ENCODE assay signal across 11 cellular contexts in the genomic region with DNA sequence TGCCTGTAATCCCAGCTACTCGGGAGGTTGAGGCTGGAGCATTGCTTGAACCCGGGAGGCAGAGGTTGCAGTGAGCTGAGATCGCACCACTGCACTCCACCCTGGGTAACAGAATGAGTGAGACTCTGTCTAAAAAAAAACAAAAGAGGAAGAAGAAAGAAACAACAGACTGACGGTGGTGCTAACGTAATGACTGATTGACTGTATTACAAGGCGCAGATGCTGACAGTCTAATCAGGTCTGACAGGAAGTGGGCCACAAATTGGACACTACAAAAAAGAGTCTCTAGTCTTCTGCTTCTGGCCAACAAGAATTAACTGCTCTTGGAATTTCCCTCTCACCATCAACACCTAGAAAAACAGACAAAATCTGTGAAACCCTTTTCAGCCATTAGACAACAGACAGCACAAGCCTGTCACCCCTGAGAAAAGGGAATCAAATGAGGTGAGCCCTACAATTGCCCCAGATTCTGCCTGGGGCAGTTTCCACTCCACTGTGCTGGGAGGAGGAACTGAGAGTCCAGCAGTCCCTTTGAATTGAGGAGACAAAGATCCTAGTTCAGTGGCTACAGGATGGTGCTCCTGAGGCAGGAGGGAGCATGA. TPM values are rescaled to one million over a fixed set of nuclear protein-coding genes. Genes with fewer than 3 reads are reported as not detected.
DNase-seq lines count a peak whose midpoint lies in the region; ATAC-seq and TF ChIP-seq lines count a peak whose summit lies in the region.
"Had no signal": no experiment of that assay in that cellular context is flagged by ENCODE, and none has a peak within 500 bp of the region (broad histone marks: within the 10 kb centered on the region; RNA-seq: fewer than 3 reads in every experiment).

No MANE protein-coding gene starts in this region.

- H3K4me3 ChIP-seq in WERI-Rb-1 (ENCODE audit: low read depth, low read length) (no peak overlapping the region), MG63 (no peak overlapping the region)

- H3K36me3 ChIP-seq in WERI-Rb-1 (no peaks in the 10 kb centered on the region), MG63 (no peaks in the 10 kb centered on the region; the same call in 1 of the 2 replicates)

- intact Hi-C loops in activated T-helper 2 cell treated with anti-CD3 and anti-CD28 coated beads, Interferon-gamma antibody, Interleukin-2, Interleukin-4, amounts not matched to agents 10 μg/mL and 5 μg/mL and 100 μg/mL, durations not matched to agents 14 hours and 24 hours and 36 hours (cut with micrococcal nuclease) = no loop called here

- peak overlapping the region; percentile 34 for H3K27ac Mint-ChIP-seq in activated naive CD8-positive, alpha-beta T cell
- H3K27ac Mint-ChIP-seq in activated T-helper 2 cell treated with anti-CD3 and anti-CD28 coated beads, Interferon-gamma antibody, Interleukin-2, Interleukin-4, amounts not matched to agents 10 μg/mL and 5 μg/mL and 100 μg/mL, durations not matched to agents 14 hours and 24 hours and 36 hours = no peak overlapping the region

- H3K4me1 Mint-ChIP-seq in activated naive CD8-positive, alpha-beta T cell (ENCODE audit: low read depth) = peaks cover 25% of the 10 kb centered on the region
- H3K4me1 Mint-ChIP-seq in activated T-helper 2 cell treated with anti-CD3 and anti-CD28 coated beads, Interferon-gamma antibody, Interleukin-2, Interleukin-4, amounts not matched to agents 10 μg/mL and 5 μg/mL and 100 μg/mL, durations not matched to agents 14 hours and 24 hours and 36 hours (ENCODE audit: low read depth) = peaks cover 20% of the 10 kb centered on the region

- H3K27me3 Mint-ChIP-seq in activated naive CD8-positive, alpha-beta T cell = no peaks in the 10 kb centered on the region
- H3K27me3 Mint-ChIP-seq in activated T-helper 2 cell treated with anti-CD3 and anti-CD28 coated beads, Interferon-gamma antibody, Interleukin-2, Interleukin-4, amounts not matched to agents 10 μg/mL and 5 μg/mL and 100 μg/mL, durations not matched to agents 14 hours and 24 hours and 36 hours (ENCODE audit: low read depth) = peaks cover 8% of the 10 kb centered on the region

- H3K4me3 Mint-ChIP-seq in activated naive CD8-positive, alpha-beta T cell = no peak overlapping the region
- no peak overlapping the region for H3K4me3 Mint-ChIP-seq in activated T-helper 2 cell treated with anti-CD3 and anti-CD28 coated beads, Interferon-gamma antibody, Interleukin-2, Interleukin-4, amounts not matched to agents 10 μg/mL and 5 μg/mL and 100 μg/mL, durations not matched to agents 14 hours and 24 hours and 36 hours (ENCODE audit: low read depth)
- H3K4me3 Mint-ChIP-seq: natural killer cell treated with Interleukin-12 subunit alpha and Interleukin-12 subunit beta and Interleukin-15 and Interleukin-18, amount 100 ng/mL, for 72 hours had no signal

- no peak for TF ChIP-seq CTCF in WERI-Rb-1 (IDR thresholded peaks at IDR 0.05; ENCODE audit: low read depth, low read length)

- H3K9me3 ChIP-seq in WERI-Rb-1 (ENCODE audit: severe bottlenecking) (peaks cover 7% of the 10 kb centered on the region), MG63 (0 out of 2 replicates have a peak, but pooled peaks cover 3% of the 10 kb centered on the region)

- peaks cover 14% of the 10 kb centered on the region for H3K36me3 Mint-ChIP-seq in activated naive CD8-positive, alpha-beta T cell
- no peaks in the 10 kb centered on the region for H3K36me3 Mint-ChIP-seq in activated T-helper 2 cell treated with anti-CD3 and anti-CD28 coated beads, Interferon-gamma antibody, Interleukin-2, Interleukin-4, amounts not matched to agents 10 μg/mL and 5 μg/mL and 100 μg/mL, durations not matched to agents 14 hours and 24 hours and 36 hours (ENCODE audit: low read depth)
- H3K36me3 Mint-ChIP-seq: natural killer cell treated with Interleukin-12 subunit alpha and Interleukin-12 subunit beta and Interleukin-15 and Interleukin-18, amount 100 ng/mL, for 72 hours had no signal

- no peak overlapping the region for H3K27ac ChIP-seq in WERI-Rb-1

- H3K27me3 ChIP-seq in WERI-Rb-1 (ENCODE audit: insufficient read depth, low read depth, severe bottlenecking) = no peaks in the 10 kb centered on the region
- H3K27me3 ChIP-seq in MG63 = no peaks in the 10 kb centered on the region

- DNase-seq in iPS-NIHi11 (ENCODE audit: low spot score) (no peak), WERI-Rb-1 (no peak), MG63 (no peak)
- no peak for DNase-seq in activated T-helper 2 cell treated with anti-CD3 and anti-CD28 coated beads, Interferon-gamma antibody, Interleukin-2, Interleukin-4, amounts not matched to agents 10 μg/mL and 5 μg/mL and 100 μg/mL, durations not matched to agents 14 hours and 24 hours and 36 hours (ENCODE audit: low spot score)
- DNase-seq: caudate nucleus, NCI-H748 treated with DMSO at 0.1 percent for 48 hours had no signal

- ATAC-seq in GM18502 (IDR thresholded peaks at IDR 0.05; ENCODE audit: poor library complexity, unreplicated experiment) (peak; percentile 72), GM21423 (IDR thresholded peaks at IDR 0.05; ENCODE audit: unreplicated experiment) (peak; percentile 79), HG03442 (IDR thresholded peaks at IDR 0.05; ENCODE audit: unreplicated experiment) (peak; percentile 55)

- H3K9me3 Mint-ChIP-seq in activated naive CD8-positive, alpha-beta T cell (ENCODE audit: low read depth) = no peaks in the 10 kb centered on the region
- no peaks in the 10 kb centered on the region for H3K9me3 Mint-ChIP-seq in activated T-helper 2 cell treated with anti-CD3 and anti-CD28 coated beads, Interferon-gamma antibody, Interleukin-2, Interleukin-4, amounts not matched to agents 10 μg/mL and 5 μg/mL and 100 μg/mL, durations not matched to agents 14 hours and 24 hours and 36 hours
- H3K9me3 Mint-ChIP-seq: natural killer cell treated with Interleukin-12 subunit alpha and Interleukin-12 subunit beta and Interleukin-15 and Interleukin-18, amount 100 ng/mL, for 72 hours had no signal

RNA-seq across cellular contexts. Expression of a gene that starts 43.2 kb away (rescaled TPM):
- 1.5 and 1.7 TPM in 2 replicates for total RNA-seq in activated T-helper 2 cell treated with anti-CD3 and anti-CD28 coated beads, Interferon-gamma antibody, Interleukin-2, Interleukin-4, amounts not matched to agents 10 μg/mL and 5 μg/mL and 100 μg/mL, durations not matched to agents 14 hours and 24 hours and 36 hours
- total RNA-seq in MG63 (2014; rRNA removed; shearing (Covaris generic); ENCODE audit: low replicate concordance) = 2.6 and 5.1 TPM in 2 replicates
